Comparison of ENCODE assay signal across 8 cellular contexts in genomic region chrX:51332188-51332942, GRCh38. TPM values are rescaled to one million over a fixed set of nuclear protein-coding genes. Genes with fewer than 3 reads are reported as not detected.
DNase-seq lines count a peak whose midpoint lies in the region; TF ChIP-seq lines count a peak whose summit lies in the region.

Gene NUDT10, plus strand, starts transcription at chrX:51332822. Its CDS starts 144 bp downstream, at chrX:51332966.

- peaks cover 19% of the 10 kb centered on the region for H3K4me1 Mint-ChIP-seq in neural crest cell

- H3K4me3 ChIP-seq in fibroblast of pulmonary artery (replicated peaks; ENCODE audit: low read depth, low read length), result peak within 1 kb of the TSS; percentile 45
- H3K4me3 ChIP-seq in transverse colon, result peak within 1 kb of the TSS in 3 of 4 donors; percentile 23 to 48 (median 28)

- H3K4me3 Mint-ChIP-seq in neural crest cell, result peak within 1 kb of the TSS; percentile 92

- peaks cover 2% of the 10 kb centered on the region for H3K27me3 Mint-ChIP-seq in neural crest cell (ENCODE audit: low read depth)

- no peaks in the 10 kb centered on the region for H3K27me3 ChIP-seq in transverse colon

- in situ Hi-C loops in KBM-7 (cut with MboI; ENCODE audit: low pct_unique_long_range_greater_than_20kb, low sequenced_read_pairs) (no loop called here), transverse colon (cut with MboI; ENCODE audit: low pct_ligation_motif_present in 1 of 4, low pct_unique_long_range_greater_than_20kb in 1 of 4, low sequenced_read_pairs in 3 of 4) (no loop called here)

- no peak for TF ChIP-seq POLR2A in transverse colon (IDR thresholded peaks at IDR 0.05)

- no peak for TF ChIP-seq EP300 in transverse colon (IDR thresholded peaks at IDR 0.05; ENCODE audit: low read depth)

- H3K27ac Mint-ChIP-seq in neural crest cell (ENCODE audit: unreplicated experiment), result peak within 1 kb of the TSS; percentile 43

- no peaks in the 10 kb centered on the region for H3K36me3 ChIP-seq in transverse colon

- H3K9me3 ChIP-seq in transverse colon, result no peaks in the 10 kb centered on the region

- no peaks in the 10 kb centered on the region for H3K9me3 Mint-ChIP-seq in neural crest cell

- WGBS in transverse colon (ENCODE audit: low coverage in 1 of 2), 2 donors, result 60% methylated on average over 64 of the region's 68 CpGs; no CpG with 5 or more reads in 1 of the 2 donors

- peak; percentile 53 for DNase-seq in AG08396 (ENCODE audit: low spot score)
- peak; percentile 42 for DNase-seq in KBM-7
- DNase-seq in activated T-cell treated with anti-CD3 and anti-CD28 coated beads for 24 hours (ENCODE audit: low read depth), result peak; percentile 20
- peak; percentile 31 for DNase-seq in fibroblast of pulmonary artery (ENCODE audit: low read depth)
- DNase-seq in neural crest cell (ENCODE audit: low read depth, low spot score), result peak; percentile 68
- peak; percentile 29 for DNase-seq in transverse colon
- no peak for DNase-seq in GM19240 (ENCODE audit: insufficient read length, low spot score)
- DNase-seq in hepatic stellate cell (ENCODE audit: low spot score), result no peak

- TF ChIP-seq CTCF in fibroblast of pulmonary artery (IDR thresholded peaks at IDR 0.05; ENCODE audit: low read length, missing control alignments) (no peak), neural crest cell (conservative IDR thresholded peaks at IDR 0.05) (no peak), transverse colon (IDR thresholded peaks at IDR 0.05) (no peak)

- intact Hi-C loops in transverse colon (cut with DNase I; ENCODE audit: low total_unique reads), result no loop called here

- H3K27ac ChIP-seq in transverse colon, result peak within 1 kb of the TSS in 2 of 4 donors; percentile 34 to 37

- no peaks in the 10 kb centered on the region for H3K36me3 Mint-ChIP-seq in neural crest cell (ENCODE audit: low read depth)

- no peaks in the 10 kb centered on the region for H3K4me1 ChIP-seq in transverse colon

RNA-seq across cellular contexts. Expression of gene NUDT10, which starts in this region (rescaled TPM):
- total RNA-seq in neural crest cell, result 17.7 and 18.3 TPM in 2 replicates
- total RNA-seq in transverse colon, result 1 to 10 TPM in 2 of 4 donors, not detected in 2; 1.3 to 1.5 TPM

Comparison
In these comparisons a context has a peak if more than half of its experiments do, and no peak if none do; other contexts are left out.
1. DNase-seq: peak in AG08396 (single experiment), KBM-7 (single experiment), activated T-cell treated with anti-CD3 and anti-CD28 coated beads for 24 hours (single experiment), fibroblast of pulmonary artery (single experiment), neural crest cell (single experiment) and transverse colon (single experiment); none in GM19240 (single experiment) and hepatic stellate cell (single experiment).